Comparison of ENCODE assay signal across 8 cellular contexts in the genomic region with DNA sequence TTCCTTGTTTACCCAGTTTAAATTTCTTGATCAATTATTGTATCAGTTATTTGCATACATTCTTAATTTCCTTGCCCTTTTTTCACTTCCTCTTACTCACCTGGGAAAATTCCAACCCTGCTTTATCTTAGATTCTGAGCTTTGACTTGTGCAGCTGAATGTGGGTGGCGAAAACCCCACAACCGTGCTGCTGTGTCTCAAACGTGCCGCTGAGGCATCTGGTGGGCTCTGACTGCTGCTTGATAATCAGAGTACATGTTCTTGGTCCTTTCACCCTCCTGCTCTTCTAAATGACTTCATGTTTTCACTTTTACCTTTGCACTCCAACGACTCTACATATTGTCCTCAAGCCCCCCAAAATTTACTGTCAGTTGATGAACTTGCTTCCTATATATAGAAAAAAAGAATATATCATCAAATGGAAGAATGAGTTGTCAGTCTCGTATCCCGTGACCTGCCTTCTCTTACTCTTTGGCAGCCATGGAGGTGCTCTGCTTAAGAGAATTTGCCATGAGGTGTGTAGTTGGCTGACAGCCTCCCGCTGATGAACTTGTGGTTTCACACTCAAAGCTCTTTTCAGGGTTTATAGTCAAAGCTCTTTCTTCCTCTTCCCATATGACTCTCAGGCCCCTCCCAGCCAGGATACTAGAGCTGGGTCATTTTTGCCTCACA. TPM values are rescaled to one million over a fixed set of nuclear protein-coding genes. Genes with fewer than 3 reads are reported as not detected.
A peak's percentile ranks its signal among the peaks of the same experiment; 100 is the strongest.
DNase-seq lines count a peak whose midpoint lies in the region; ATAC-seq lines count a peak whose summit lies in the region.

No MANE protein-coding gene starts in this region.

- POLR2A ChIA-PET in CD8-positive, alpha-beta memory T cell (lab: Charles Lee), result interaction anchor here (0.6 kb wide), 1 partner anchor 378 kb away, joined by 4 read pairs; no protein-coding TSS in a partner anchor

- H3K36me3 Mint-ChIP-seq in CD8-positive, alpha-beta memory T cell, result no peaks in the 10 kb centered on the region
- H3K36me3 Mint-ChIP-seq in activated T-helper 1 cell treated with anti-CD3 and anti-CD28 coated beads, Interleukin-12 subunit alpha, Interleukin-12 subunit beta, Interleukin-2, Interleukin-4 antibody, amounts not matched to agents 30 ng/mL and 10 ng/mL and 1 ng/mL, durations not matched to agents 14 hours and 24 hours and 36 hours (ENCODE audit: low read depth), result peaks cover 1% of the 10 kb centered on the region

- CTCF ChIA-PET in CD8-positive, alpha-beta memory T cell (lab: Charles Lee), result interaction anchor here (0.9 kb wide), 1 partner anchor 17 kb away, joined by 3 read pairs; no protein-coding TSS in a partner anchor

- intact Hi-C loops in activated T-helper 1 cell treated with anti-CD3 and anti-CD28 coated beads, Interleukin-12 subunit alpha, Interleukin-12 subunit beta, Interleukin-2, Interleukin-4 antibody, amounts not matched to agents 30 ng/mL and 10 ng/mL and 1 ng/mL, durations not matched to agents 14 hours and 24 hours and 36 hours (cut with micrococcal nuclease), result loop anchor here (1.0 kb wide), 6 partner anchors 11 to 484 kb away; no protein-coding TSS in a partner anchor

- H3K36me3 ChIP-seq in CD8-positive, alpha-beta memory T cell (ENCODE audit: insufficient read depth, low read length), result no peaks in the 10 kb centered on the region

- H3K9me3 ChIP-seq in CD8-positive, alpha-beta memory T cell (ENCODE audit: low read length), result no peaks in the 10 kb centered on the region

- H3K4me3 Mint-ChIP-seq in CD8-positive, alpha-beta memory T cell, result no peak overlapping the region
- no peak overlapping the region for H3K4me3 Mint-ChIP-seq in activated T-helper 1 cell treated with anti-CD3 and anti-CD28 coated beads, Interleukin-12 subunit alpha, Interleukin-12 subunit beta, Interleukin-2, Interleukin-4 antibody, amounts not matched to agents 30 ng/mL and 10 ng/mL and 1 ng/mL, durations not matched to agents 14 hours and 24 hours and 36 hours

- no peaks in the 10 kb centered on the region for H3K9me3 Mint-ChIP-seq in CD8-positive, alpha-beta memory T cell
- no peaks in the 10 kb centered on the region for H3K9me3 Mint-ChIP-seq in activated T-helper 1 cell treated with anti-CD3 and anti-CD28 coated beads, Interleukin-12 subunit alpha, Interleukin-12 subunit beta, Interleukin-2, Interleukin-4 antibody, amounts not matched to agents 30 ng/mL and 10 ng/mL and 1 ng/mL, durations not matched to agents 14 hours and 24 hours and 36 hours

- H3K27me3 ChIP-seq in CD8-positive, alpha-beta memory T cell (ENCODE audit: insufficient read depth, low read length, poor library complexity, severe bottlenecking), result no peaks in the 10 kb centered on the region

- peak overlapping the region; percentile 20 for H3K4me3 ChIP-seq in CD8-positive, alpha-beta memory T cell (ENCODE audit: low read length)

- peaks cover 0 to 8% of the 10 kb centered on the region in 2 donors for H3K27me3 Mint-ChIP-seq in CD8-positive, alpha-beta memory T cell
- no peaks in the 10 kb centered on the region for H3K27me3 Mint-ChIP-seq in activated T-helper 1 cell treated with anti-CD3 and anti-CD28 coated beads, Interleukin-12 subunit alpha, Interleukin-12 subunit beta, Interleukin-2, Interleukin-4 antibody, amounts not matched to agents 30 ng/mL and 10 ng/mL and 1 ng/mL, durations not matched to agents 14 hours and 24 hours and 36 hours (ENCODE audit: insufficient read depth)

- ATAC-seq in GM19455 (IDR thresholded peaks at IDR 0.05; ENCODE audit: unreplicated experiment), result peak; percentile 87
- peak; percentile 82 for ATAC-seq in HG03460 (IDR thresholded peaks at IDR 0.05; ENCODE audit: unreplicated experiment)

- peaks cover 18% of the 10 kb centered on the region for H3K4me1 ChIP-seq in CD8-positive, alpha-beta memory T cell (ENCODE audit: insufficient read depth, low read length)

- peaks cover 0 to 4% (median 0%) of the 10 kb centered on the region in 3 donors for H3K4me1 Mint-ChIP-seq in CD8-positive, alpha-beta memory T cell
- peaks cover 14% of the 10 kb centered on the region for H3K4me1 Mint-ChIP-seq in activated T-helper 1 cell treated with anti-CD3 and anti-CD28 coated beads, Interleukin-12 subunit alpha, Interleukin-12 subunit beta, Interleukin-2, Interleukin-4 antibody, amounts not matched to agents 30 ng/mL and 10 ng/mL and 1 ng/mL, durations not matched to agents 14 hours and 24 hours and 36 hours (ENCODE audit: low read depth)

- H3K27ac Mint-ChIP-seq in CD8-positive, alpha-beta memory T cell, result no peak overlapping the region
- H3K27ac Mint-ChIP-seq in activated T-helper 1 cell treated with anti-CD3 and anti-CD28 coated beads, Interleukin-12 subunit alpha, Interleukin-12 subunit beta, Interleukin-2, Interleukin-4 antibody, amounts not matched to agents 30 ng/mL and 10 ng/mL and 1 ng/mL, durations not matched to agents 14 hours and 24 hours and 36 hours, result no peak overlapping the region

- peak in 3 of 5 donors; percentile 12 to 55 (median 43) for DNase-seq in CD8-positive, alpha-beta memory T cell
- DNase-seq in activated T-helper 1 cell treated with anti-CD3 and anti-CD28 coated beads, Interleukin-12 subunit alpha, Interleukin-12 subunit beta, Interleukin-2, Interleukin-4 antibody, amounts not matched to agents 30 ng/mL and 10 ng/mL and 1 ng/mL, durations not matched to agents 14 hours and 24 hours and 36 hours (ENCODE audit: low spot score), result peak; percentile 62
- DNase-seq in stimulated activated CD8-positive, alpha-beta memory T cell treated with anti-CD3 and anti-CD28 coated beads, Interleukin-2, amount 100 ng/mL, for 48 hours (ENCODE audit: low read depth in 2 of 2), result peak; percentile 44 to 60
- DNase-seq in NCI-H446 (lab: John Stamatoyannopoulos, UW) (no peak), DMS 273 treated with DMSO at 0.1 percent for 48 hours (lab: John Stamatoyannopoulos, UW) (no peak), NCI-H524 treated with DMSO at 0.1 percent for 48 hours (lab: John Stamatoyannopoulos, UW) (no peak)

- no peak overlapping the region for H3K27ac ChIP-seq in CD8-positive, alpha-beta memory T cell (ENCODE audit: low read depth, low read length)

RNA-seq across cellular contexts. Expression of a gene that starts 14.0 kb away (rescaled TPM):
- total RNA-seq in CD8-positive, alpha-beta memory T cell, result 10 to 100 TPM; 24.9 to 25.1 TPM
- polyA plus RNA-seq in CD8-positive, alpha-beta memory T cell, result 9.6 TPM
- total RNA-seq in activated T-helper 1 cell treated with anti-CD3 and anti-CD28 coated beads, Interleukin-12 subunit alpha, Interleukin-12 subunit beta, Interleukin-2, Interleukin-4 antibody, amounts not matched to agents 30 ng/mL and 10 ng/mL and 1 ng/mL, durations not matched to agents 14 hours and 24 hours and 36 hours, result 30.8 and 32.0 TPM in 2 replicates

Comparison
In these comparisons a context has a peak if more than half of its experiments do, and no peak if none do; other contexts are left out.
1. DNase-seq: peak in CD8-positive, alpha-beta memory T cell (3 of 5), activated T-helper 1 cell treated with anti-CD3 and anti-CD28 coated beads, Interleukin-12 subunit alpha, Interleukin-12 subunit beta, Interleukin-2, Interleukin-4 antibody, amounts not matched to agents 30 ng/mL and 10 ng/mL and 1 ng/mL, durations not matched to agents 14 hours and 24 hours and 36 hours (single experiment) and stimulated activated CD8-positive, alpha-beta memory T cell treated with anti-CD3 and anti-CD28 coated beads, Interleukin-2, amount 100 ng/mL, for 48 hours (2 of 2); none in NCI-H446 (0 of 2), DMS 273 treated with DMSO at 0.1 percent for 48 hours (single experiment) and NCI-H524 treated with DMSO at 0.1 percent for 48 hours (single experiment).